1 cellular context compared by ENCODE assay signal in the genomic region with DNA sequence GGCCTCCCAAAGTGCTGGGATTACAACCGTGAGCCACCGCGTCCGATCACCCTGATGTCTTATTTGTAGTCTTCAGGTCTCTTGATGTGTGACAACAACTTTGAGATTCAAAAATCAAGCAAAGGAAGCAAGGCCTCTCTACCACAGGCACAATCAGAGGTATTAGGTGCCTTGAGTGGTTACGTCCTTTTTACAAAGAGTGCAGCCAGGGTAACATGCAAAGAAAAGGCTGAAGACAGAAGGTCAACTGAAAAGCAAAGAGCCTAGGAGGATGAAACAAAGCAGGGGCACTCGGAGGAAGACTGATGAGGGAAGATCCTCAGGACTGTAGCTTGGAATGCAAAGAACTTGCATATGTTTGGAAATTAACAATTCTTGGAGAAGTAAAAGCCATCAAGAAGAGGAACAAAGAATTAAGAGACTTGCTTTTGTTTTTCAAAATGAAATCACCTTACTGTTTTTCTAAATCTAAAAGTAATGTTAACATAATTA.
TF ChIP-seq lines count a peak whose summit lies in the region.

No MANE protein-coding gene starts in this region.

TF ChIP-seq in WTC11, 78 proteins besides CTCF, POLR2A, EP300 and RAD21 (continued from another document):
- TF ChIP-seq, protein P1, sequence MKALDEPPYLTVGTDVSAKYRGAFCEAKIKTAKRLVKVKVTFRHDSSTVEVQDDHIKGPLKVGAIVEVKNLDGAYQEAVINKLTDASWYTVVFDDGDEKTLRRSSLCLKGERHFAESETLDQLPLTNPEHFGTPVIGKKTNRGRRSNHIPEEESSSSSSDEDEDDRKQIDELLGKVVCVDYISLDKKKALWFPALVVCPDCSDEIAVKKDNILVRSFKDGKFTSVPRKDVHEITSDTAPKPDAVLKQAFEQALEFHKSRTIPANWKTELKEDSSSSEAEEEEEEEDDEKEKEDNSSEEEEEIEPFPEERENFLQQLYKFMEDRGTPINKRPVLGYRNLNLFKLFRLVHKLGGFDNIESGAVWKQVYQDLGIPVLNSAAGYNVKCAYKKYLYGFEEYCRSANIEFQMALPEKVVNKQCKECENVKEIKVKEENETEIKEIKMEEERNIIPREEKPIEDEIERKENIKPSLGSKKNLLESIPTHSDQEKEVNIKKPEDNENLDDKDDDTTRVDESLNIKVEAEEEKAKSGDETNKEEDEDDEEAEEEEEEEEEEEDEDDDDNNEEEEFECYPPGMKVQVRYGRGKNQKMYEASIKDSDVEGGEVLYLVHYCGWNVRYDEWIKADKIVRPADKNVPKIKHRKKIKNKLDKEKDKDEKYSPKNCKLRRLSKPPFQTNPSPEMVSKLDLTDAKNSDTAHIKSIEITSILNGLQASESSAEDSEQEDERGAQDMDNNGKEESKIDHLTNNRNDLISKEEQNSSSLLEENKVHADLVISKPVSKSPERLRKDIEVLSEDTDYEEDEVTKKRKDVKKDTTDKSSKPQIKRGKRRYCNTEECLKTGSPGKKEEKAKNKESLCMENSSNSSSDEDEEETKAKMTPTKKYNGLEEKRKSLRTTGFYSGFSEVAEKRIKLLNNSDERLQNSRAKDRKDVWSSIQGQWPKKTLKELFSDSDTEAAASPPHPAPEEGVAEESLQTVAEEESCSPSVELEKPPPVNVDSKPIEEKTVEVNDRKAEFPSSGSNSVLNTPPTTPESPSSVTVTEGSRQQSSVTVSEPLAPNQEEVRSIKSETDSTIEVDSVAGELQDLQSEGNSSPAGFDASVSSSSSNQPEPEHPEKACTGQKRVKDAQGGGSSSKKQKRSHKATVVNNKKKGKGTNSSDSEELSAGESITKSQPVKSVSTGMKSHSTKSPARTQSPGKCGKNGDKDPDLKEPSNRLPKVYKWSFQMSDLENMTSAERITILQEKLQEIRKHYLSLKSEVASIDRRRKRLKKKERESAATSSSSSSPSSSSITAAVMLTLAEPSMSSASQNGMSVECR (CRISPR knock-in tag; IDR thresholded peaks at IDR 0.05; ENCODE audit: borderline replicate concordance): no peak
